7 cellular contexts compared by ENCODE assay signal in the genomic region with DNA sequence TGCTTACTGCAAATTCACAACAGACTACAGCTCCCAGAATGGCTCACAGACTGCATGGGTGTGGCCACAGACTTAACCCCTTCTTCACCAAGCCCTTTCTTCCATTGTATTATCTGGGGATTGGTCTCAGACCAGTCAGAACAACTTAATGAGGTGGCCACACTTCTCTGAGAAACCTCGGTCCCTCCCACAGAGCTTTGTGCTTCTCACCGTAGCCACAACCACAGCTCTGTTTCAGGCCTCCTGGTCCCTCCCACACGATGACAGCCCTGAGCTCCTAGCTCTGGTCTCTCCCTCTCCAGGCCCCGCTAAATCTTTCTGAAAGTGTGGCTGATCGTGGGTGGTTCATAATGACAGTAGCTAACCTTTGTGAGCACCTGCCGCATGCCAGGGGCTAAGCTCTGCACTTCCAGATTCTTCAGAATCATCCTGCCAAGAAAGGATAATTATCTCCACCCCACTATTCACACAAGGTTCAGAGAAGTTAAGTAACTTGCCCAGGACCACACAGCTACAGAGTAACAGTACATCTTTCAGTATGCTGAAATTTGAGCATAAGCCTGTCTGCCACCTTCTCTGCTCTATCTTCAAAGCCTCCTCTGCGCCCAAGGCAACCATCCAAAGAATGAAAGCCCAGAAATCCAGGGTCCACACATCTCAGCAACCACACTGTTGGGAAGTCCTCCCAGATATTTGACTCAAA. TPM values are rescaled to one million over a fixed set of nuclear protein-coding genes. Genes with fewer than 3 reads are reported as not detected.
DNase-seq lines count a peak whose midpoint lies in the region; ATAC-seq, FAIRE-seq and TF ChIP-seq lines count a peak whose summit lies in the region.

No MANE protein-coding gene starts in this region.

- FAIRE-seq in H54 (lab: Jason Lieb, UNC) = no peak

- no peak for TF ChIP-seq POLR2A in H54 (IDR thresholded peaks at IDR 0.05; ENCODE audit: low read depth, low read length)

- DNase-seq in H54 (ENCODE audit: insufficient read length, low spot score) = peak; percentile 38
- peak; percentile 39 for DNase-seq in NCI-H526 treated with DMSO at 0.1 percent for 48 hours (lab: John Stamatoyannopoulos, UW)
- DNase-seq in renal cortical epithelial cell (ENCODE audit: low read depth) = peak; percentile 33
- no peak for DNase-seq in NCI-H2171 treated with DMSO at 0.1 percent for 48 hours (lab: John Stamatoyannopoulos, UW)
- DNase-seq in effector CD8-positive, alpha-beta T cell (lab: John Stamatoyannopoulos, UW) = no peak
- DNase-seq in NCI-H1694 (lab: John Stamatoyannopoulos, UW) = no peak

- peak; percentile 75 for ATAC-seq in GM18909 (IDR thresholded peaks at IDR 0.05; ENCODE audit: poor library complexity, unreplicated experiment)

RNA-seq across cellular contexts. Expression of gene PDE2A, which starts 5.4 kb away (rescaled TPM):
- 0.50 and 1.9 TPM in 2 replicates for total RNA-seq in renal cortical epithelial cell

Comparison
In these comparisons a context has a peak if more than half of its experiments do, and no peak if none do; other contexts are left out.
1. DNase-seq: peak in H54 (single experiment), NCI-H526 treated with DMSO at 0.1 percent for 48 hours (single experiment) and renal cortical epithelial cell (single experiment); none in NCI-H2171 treated with DMSO at 0.1 percent for 48 hours (single experiment), effector CD8-positive, alpha-beta T cell (single experiment) and NCI-H1694 (single experiment).